Comparison of ENCODE assay signal across 8 cellular contexts in genomic region chr1:20486457-20487235, GRCh38. TPM values are rescaled to one million over a fixed set of nuclear protein-coding genes. Genes with fewer than 3 reads are reported as not detected.
DNase-seq lines count a peak whose midpoint lies in the region; ATAC-seq and TF ChIP-seq lines count a peak whose summit lies in the region.

No MANE protein-coding gene starts in this region.

- no peak for TF ChIP-seq CTCF in CD14-positive monocyte (IDR thresholded peaks at IDR 0.05)
- TF ChIP-seq CTCF in WI38 (IDR thresholded peaks at IDR 0.05; ENCODE audit: low read depth, low read length), result no peak

- H3K4me3 ChIP-seq in WI38 (ENCODE audit: low read depth, low read length), result peak overlapping the region; percentile 98

- ATAC-seq in naive thymus-derived CD8-positive, alpha-beta T cell, result peak; percentile 18 to 23
- ATAC-seq in HG03025 (IDR thresholded peaks at IDR 0.05; ENCODE audit: low FRiP score, unreplicated experiment), result no peak
- no peak for ATAC-seq in GM21528 (IDR thresholded peaks at IDR 0.05; ENCODE audit: low FRiP score, unreplicated experiment)

- peaks cover 5% of the 10 kb centered on the region for H3K4me1 Mint-ChIP-seq in CD14-positive monocyte
- H3K4me1 Mint-ChIP-seq in naive thymus-derived CD8-positive, alpha-beta T cell, result peaks cover 16 to 25% (median 19%) of the 10 kb centered on the region in 4 donors
- peaks cover 4% of the 10 kb centered on the region for H3K4me1 Mint-ChIP-seq in activated T-helper 2 cell treated with anti-CD3 and anti-CD28 coated beads, Interferon-gamma antibody, Interleukin-2, Interleukin-4, amounts not matched to agents 10 μg/mL and 5 μg/mL and 100 μg/mL, durations not matched to agents 14 hours and 24 hours and 36 hours (ENCODE audit: low read depth)

- DNase-seq in CD14-positive monocyte (ENCODE audit: low spot score) (no peak), LHCN-M2 (ENCODE audit: low read depth) (peak; percentile 65), fibroblast of peridontal ligament (ENCODE audit: extremely low read depth) (peak; percentile 48)
- DNase-seq in naive thymus-derived CD8-positive, alpha-beta T cell, result peak in 1 of 10 donors; percentile 5
- DNase-seq in activated T-helper 2 cell treated with anti-CD3 and anti-CD28 coated beads, Interferon-gamma antibody, Interleukin-2, Interleukin-4, amounts not matched to agents 10 μg/mL and 5 μg/mL and 100 μg/mL, durations not matched to agents 14 hours and 24 hours and 36 hours (ENCODE audit: low spot score), result no peak

- POLR2A ChIA-PET in naive thymus-derived CD8-positive, alpha-beta T cell (lab: Charles Lee), result interaction anchor here (1.0 to 1.1 kb wide), 2 partner anchors 19 to 147 kb away, joined by 4 read pairs; partner anchors contain the start of gene PINK1

- H3K27ac Mint-ChIP-seq in CD14-positive monocyte, result no peak overlapping the region
- peak overlapping the region in 5 of 10 donors; percentile 18 to 64 (median 57) for H3K27ac Mint-ChIP-seq in naive thymus-derived CD8-positive, alpha-beta T cell
- H3K27ac Mint-ChIP-seq in activated T-helper 2 cell treated with anti-CD3 and anti-CD28 coated beads, Interferon-gamma antibody, Interleukin-2, Interleukin-4, amounts not matched to agents 10 μg/mL and 5 μg/mL and 100 μg/mL, durations not matched to agents 14 hours and 24 hours and 36 hours, result no peak overlapping the region

- peak overlapping the region; percentile 24 to 83 for H3K4me3 Mint-ChIP-seq in CD14-positive monocyte
- H3K4me3 Mint-ChIP-seq in naive thymus-derived CD8-positive, alpha-beta T cell, result peak overlapping the region; percentile 69 to 90 (median 79)
- no peak overlapping the region for H3K4me3 Mint-ChIP-seq in activated T-helper 2 cell treated with anti-CD3 and anti-CD28 coated beads, Interferon-gamma antibody, Interleukin-2, Interleukin-4, amounts not matched to agents 10 μg/mL and 5 μg/mL and 100 μg/mL, durations not matched to agents 14 hours and 24 hours and 36 hours (ENCODE audit: low read depth)

- H3K27me3 Mint-ChIP-seq in CD14-positive monocyte (ENCODE audit: low read depth in 3 of 3), result peaks cover 72 to 92% (median 76%) of the 10 kb centered on the region in 3 donors
- H3K27me3 Mint-ChIP-seq in naive thymus-derived CD8-positive, alpha-beta T cell, result peaks cover 14 to 37% (median 32%) of the 10 kb centered on the region in 5 donors
- peaks cover 62% of the 10 kb centered on the region for H3K27me3 Mint-ChIP-seq in activated T-helper 2 cell treated with anti-CD3 and anti-CD28 coated beads, Interferon-gamma antibody, Interleukin-2, Interleukin-4, amounts not matched to agents 10 μg/mL and 5 μg/mL and 100 μg/mL, durations not matched to agents 14 hours and 24 hours and 36 hours (ENCODE audit: low read depth)

- intact Hi-C loops in CD14-positive monocyte (cut with micrococcal nuclease), result loop anchor here in 1 of 2 donors (10.0 kb wide), 1 partner anchor 562 kb away; the partner anchor contains the start of gene PLA2G2E
- intact Hi-C loops in activated T-helper 2 cell treated with anti-CD3 and anti-CD28 coated beads, Interferon-gamma antibody, Interleukin-2, Interleukin-4, amounts not matched to agents 10 μg/mL and 5 μg/mL and 100 μg/mL, durations not matched to agents 14 hours and 24 hours and 36 hours (cut with micrococcal nuclease), result loop anchor here (5.0 kb wide), 1 partner anchor 124 kb away; no protein-coding TSS in a partner anchor

- peaks cover 0 to 15% (median 5%) of the 10 kb centered on the region in 7 donors for H3K9me3 Mint-ChIP-seq in CD14-positive monocyte
- no peaks in the 10 kb centered on the region for H3K9me3 Mint-ChIP-seq in naive thymus-derived CD8-positive, alpha-beta T cell
- no peaks in the 10 kb centered on the region for H3K9me3 Mint-ChIP-seq in activated T-helper 2 cell treated with anti-CD3 and anti-CD28 coated beads, Interferon-gamma antibody, Interleukin-2, Interleukin-4, amounts not matched to agents 10 μg/mL and 5 μg/mL and 100 μg/mL, durations not matched to agents 14 hours and 24 hours and 36 hours

- H3K36me3 Mint-ChIP-seq in CD14-positive monocyte, result peaks cover 0 to 2% of the 10 kb centered on the region in 2 donors
- H3K36me3 Mint-ChIP-seq in naive thymus-derived CD8-positive, alpha-beta T cell, result peaks cover 0 to 7% (median 0%) of the 10 kb centered on the region in 3 donors
- no peaks in the 10 kb centered on the region for H3K36me3 Mint-ChIP-seq in activated T-helper 2 cell treated with anti-CD3 and anti-CD28 coated beads, Interferon-gamma antibody, Interleukin-2, Interleukin-4, amounts not matched to agents 10 μg/mL and 5 μg/mL and 100 μg/mL, durations not matched to agents 14 hours and 24 hours and 36 hours (ENCODE audit: low read depth)

RNA-seq across cellular contexts. Expression of gene CAMK2N1, which starts 0.6 kb away (rescaled TPM):
- not detected for polyA plus RNA-seq in CD14-positive monocyte
- 31.2 and 34.0 TPM in 2 replicates for total RNA-seq in LHCN-M2 (2014; rRNA removed)
- polyA plus RNA-seq in LHCN-M2 (2012), result 23.8 TPM
- total RNA-seq in naive thymus-derived CD8-positive, alpha-beta T cell, result 1 to 10 TPM; 5.0 to 5.6 TPM
- polyA plus RNA-seq in naive thymus-derived CD8-positive, alpha-beta T cell, result under 1 TPM; 0.23 to 0.34 (median 0.25) TPM
- 2.2 TPM in 2 replicates for total RNA-seq in activated T-helper 2 cell treated with anti-CD3 and anti-CD28 coated beads, Interferon-gamma antibody, Interleukin-2, Interleukin-4, amounts not matched to agents 10 μg/mL and 5 μg/mL and 100 μg/mL, durations not matched to agents 14 hours and 24 hours and 36 hours

RNA-seq across cellular contexts. Expression of gene MUL1, which starts 21.3 kb away (rescaled TPM):
- 10 to 100 TPM; 25.8 to 28.1 TPM for polyA plus RNA-seq in CD14-positive monocyte
- 54.0 and 54.1 TPM in 2 replicates for total RNA-seq in LHCN-M2 (2014; rRNA removed)
- polyA plus RNA-seq in LHCN-M2 (2012), result 29.4 TPM
- total RNA-seq in naive thymus-derived CD8-positive, alpha-beta T cell, result 10 to 100 TPM; 17.4 to 19.6 TPM
- polyA plus RNA-seq in naive thymus-derived CD8-positive, alpha-beta T cell, result 10 to 100 TPM; 23.4 to 36.2 (median 30.3) TPM
- total RNA-seq in activated T-helper 2 cell treated with anti-CD3 and anti-CD28 coated beads, Interferon-gamma antibody, Interleukin-2, Interleukin-4, amounts not matched to agents 10 μg/mL and 5 μg/mL and 100 μg/mL, durations not matched to agents 14 hours and 24 hours and 36 hours, result 17.1 and 17.4 TPM in 2 replicates

Comparison
In these comparisons a context has a peak if more than half of its experiments do, and no peak if none do; other contexts are left out.
1. DNase-seq: peak in LHCN-M2 (single experiment) and fibroblast of peridontal ligament (single experiment); none in CD14-positive monocyte (single experiment) and activated T-helper 2 cell treated with anti-CD3 and anti-CD28 coated beads, Interferon-gamma antibody, Interleukin-2, Interleukin-4, amounts not matched to agents 10 μg/mL and 5 μg/mL and 100 μg/mL, durations not matched to agents 14 hours and 24 hours and 36 hours (single experiment).
2. ATAC-seq: peak in naive thymus-derived CD8-positive, alpha-beta T cell (2 of 2); none in HG03025 (single experiment) and GM21528 (single experiment).